In genomic region chr18:3872651-3873050, GRCh38 we compare ENCODE assay signal across 25 cellular contexts.
DNase-seq lines count a peak whose midpoint lies in the region; ATAC-seq, FAIRE-seq and TF ChIP-seq lines count a peak whose summit lies in the region.
"Had no signal": no experiment of that assay in that cellular context is flagged by ENCODE, and none has a peak within 500 bp of the region (broad histone marks: within the 10 kb centered on the region; RNA-seq: fewer than 3 reads in every experiment).

No MANE protein-coding gene starts in this region.

- no peaks in the 10 kb centered on the region for H3K79me2 ChIP-seq in H1 (ENCODE audit: control insufficient read depth in 1 of 2, insufficient read depth in 2 of 2, low read length in 2 of 2)

- H4K20me1 ChIP-seq in H1 (replicated peaks in 1 of 2; ENCODE audit: control insufficient read depth in 1 of 2, insufficient read depth in 2 of 2, low read length in 2 of 2), result no peaks in the 10 kb centered on the region

- in situ Hi-C loops in SK-MEL-5 (cut with HindIII; ENCODE audit: low pct_unique_long_range_greater_than_20kb, low sequenced_read_pairs), result no loop called here

- H2AFZ ChIP-seq in H1 (ENCODE audit: low read length), result no peak overlapping the region

- CTCF ChIA-PET in A549 (lab: Yijun Ruan, JAX), result no interaction called here
- CTCF ChIA-PET in H1 (lab: Charles Lee; ENCODE audit: partially characterized antibody), result no interaction called here

- no peak overlapping the region for H2BK120ac ChIP-seq in H1 (replicated peaks; ENCODE audit: low read depth, low read length)

- H3K4me3 Mint-ChIP-seq in HFFc6, result peak overlapping the region; percentile 85; the same call in 1 of the 2 replicates
- H3K4me3 Mint-ChIP-seq in type B pancreatic cell, result no peak overlapping the region
- H3K4me3 Mint-ChIP-seq: CD4-positive, CD25-positive, alpha-beta regulatory T cell; central memory CD8-positive, alpha-beta T cell; natural killer cell treated with Interleukin-12 subunit alpha and Interleukin-12 subunit beta and Interleukin-15 and Interleukin-18, amount 100 ng/mL, for 72 hours had no signal

- no peak overlapping the region for H3K18ac ChIP-seq in H1 (ENCODE audit: extremely low read depth, low read length)

- DNase-seq in A549 (ENCODE audit: low read depth in 1 of 2, low spot score in 1 of 2) (no peak), HFFc6 (no peak), SK-MEL-5 (ENCODE audit: low read depth, low spot score) (peak; percentile 56), H1 (ENCODE audit: low read depth in 1 of 2, low spot score in 2 of 2) (no peak), DMS 273 (lab: John Stamatoyannopoulos, UW; ENCODE audit: unreplicated experiment) (no peak), type B pancreatic cell (ENCODE audit: extremely low spot score, unreplicated experiment) (no peak), upper lobe of left lung (no peak), AG20443 (ENCODE audit: low spot score) (no peak)
- DNase-seq: activated CD4-positive, alpha-beta T cell treated with anti-CD3 and anti-CD28 coated beads, Interleukin-2, amount 50 U/mL, for 1 hour; activated gamma-delta T cell; amniotic stem cell; CD4-positive, CD25-positive, alpha-beta regulatory T cell; DMS153; effector memory CD4-positive, alpha-beta T cell; midbrain; NCI-H1930; SHP77; stimulated activated CD4-positive, alpha-beta T cell treated with anti-CD3 and anti-CD28 coated beads, Interleukin-15, amount 100 ng/mL, for 24 hours; substantia nigra had no signal

- H3K23ac ChIP-seq in H1 (ENCODE audit: insufficient read length), result no peak overlapping the region

- H4K5ac ChIP-seq in H1 (ENCODE audit: insufficient read length, low read depth, low read length), result no peak overlapping the region

- no peak for TF ChIP-seq RAD21 in A549 (conservative IDR thresholded peaks at IDR 0.05 in 1 of 2, IDR thresholded peaks at IDR 0.05 in 1 of 2)
- no peak for TF ChIP-seq RAD21 in H1 (IDR thresholded peaks at IDR 0.05 in 1 of 2, conservative IDR thresholded peaks at IDR 0.05 in 1 of 2; ENCODE audit: low read depth in 2 of 2, low read length in 2 of 2)

- no peaks in the 10 kb centered on the region for H3K79me1 ChIP-seq in H1 (ENCODE audit: low read depth, low read length)

- no peak overlapping the region for H2BK20ac ChIP-seq in H1 (ENCODE audit: low read length)

- H3K27ac Mint-ChIP-seq in HFFc6 (no peak overlapping the region), type B pancreatic cell (no peak overlapping the region)
- H3K27ac Mint-ChIP-seq: CD4-positive, CD25-positive, alpha-beta regulatory T cell; natural killer cell treated with Interleukin-12 subunit alpha and Interleukin-12 subunit beta and Interleukin-15 and Interleukin-18, amount 100 ng/mL, for 72 hours had no signal

- H4K8ac ChIP-seq in H1 (ENCODE audit: extremely low read depth, insufficient read depth, low read length), result no peak overlapping the region

- H3K36me3 ChIP-seq in H1 (ENCODE audit: control insufficient read depth in 2 of 4, insufficient read depth in 4 of 4, low read length in 3 of 4), result no peaks in the 10 kb centered on the region
- H3K36me3 ChIP-seq in upper lobe of left lung, result no peaks in the 10 kb centered on the region
- H3K36me3 ChIP-seq: HAP-1 had no signal

- H3K27me3 Mint-ChIP-seq in HFFc6 (ENCODE audit: insufficient read depth), result no peaks in the 10 kb centered on the region
- H3K27me3 Mint-ChIP-seq in type B pancreatic cell, result peaks cover 8% of the 10 kb centered on the region

- no peak for FAIRE-seq in A549 (lab: Jason Lieb, UNC)
- FAIRE-seq in H1 (lab: Jason Lieb, UNC), result peak; percentile 42
- FAIRE-seq: K562 had no signal

- no peaks in the 10 kb centered on the region for H3K9me3 ChIP-seq in A549
- H3K9me3 ChIP-seq in H1 (ENCODE audit: insufficient read depth in 2 of 2, low read depth in 1 of 2, low read length in 1 of 2), result no peaks in the 10 kb centered on the region
- no peaks in the 10 kb centered on the region for H3K9me3 ChIP-seq in upper lobe of left lung
- H3K9me3 ChIP-seq: HAP-1 had no signal

- WGBS in A549 (ENCODE audit: missing lambda C conversion rate), result 59% methylated on average over 2 of the region's 2 CpGs
- 74% methylated on average over 2 of the region's 2 CpGs; no CpG with 5 or more reads in 1 of the 2 experiments for WGBS in H1 (ENCODE audit: extremely low coverage in 1 of 2, insufficient coverage in 1 of 2, insufficient read length in 1 of 2, insufficient replicate concordance in 2 of 2, low coverage in 1 of 2, low lambda C conversion rate in 2 of 2, missing lambda C conversion rate in 1 of 2), 2 experiments
- 79 to 84% methylated on average over 2 of the region's 2 CpGs for WGBS in upper lobe of left lung, 2 donors

- no peak for ATAC-seq in A549
- ATAC-seq in upper lobe of left lung (ENCODE audit: low FRiP score in 2 of 2), result no peak
- ATAC-seq: K562; natural killer cell treated with Interleukin-12 subunit alpha and Interleukin-12 subunit beta and Interleukin-15 and Interleukin-18, amount 100 ng/mL, for 72 hours; sciatic nerve had no signal

- H3K4ac ChIP-seq in H1 (replicated peaks; ENCODE audit: insufficient read length, low read depth, low read length), result no peak overlapping the region

- TF ChIP-seq EP300 in A549 (IDR thresholded peaks at IDR 0.05), result no peak
- TF ChIP-seq EP300 in H1 (IDR thresholded peaks at IDR 0.05; ENCODE audit: borderline replicate concordance in 1 of 2, low read depth in 2 of 2, low read length in 2 of 2), result no peak
- no peak for TF ChIP-seq EP300 in upper lobe of left lung (IDR thresholded peaks at IDR 0.05)

- no peak overlapping the region for H4K91ac ChIP-seq in H1 (replicated peaks; ENCODE audit: insufficient read length, low read length)

- no peak overlapping the region for H3K9ac ChIP-seq in H1 (replicated peaks in 1 of 4; ENCODE audit: extremely low read depth in 1 of 4, low read depth in 3 of 4, low read length in 3 of 4)

- no peak overlapping the region for H3K56ac ChIP-seq in H1 (replicated peaks; ENCODE audit: insufficient read length, low read depth, low read length)

- peaks cover 17% of the 10 kb centered on the region; the same call in 2 of the 3 replicates for H3K4me1 ChIP-seq in A549
- H3K4me1 ChIP-seq in H1 (replicated peaks in 1 of 4; ENCODE audit: control insufficient read depth in 3 of 4, insufficient read depth in 4 of 4, low read length in 3 of 4), result peaks cover 0 to 4% (median 1%) of the 10 kb centered on the region in 4 experiments; a peak in 3 of 7 replicates
- peaks cover 4 to 6% (median 4%) of the 10 kb centered on the region in 4 donors for H3K4me1 ChIP-seq in upper lobe of left lung
- H3K4me1 ChIP-seq: HAP-1 had no signal

- no peak overlapping the region for H3K14ac ChIP-seq in H1 (ENCODE audit: insufficient read length)

- H2AK5ac ChIP-seq in H1 (ENCODE audit: low read depth, low read length), result no peak overlapping the region

- H3K23me2 ChIP-seq in H1 (ENCODE audit: low read depth, low read length), result no peaks in the 10 kb centered on the region

- H2BK15ac ChIP-seq in H1 (ENCODE audit: low read length), result no peak overlapping the region

- H3K27ac ChIP-seq in A549 (peak overlapping the region; percentile 23 to 39; a peak in 4 of 6 replicates), H1 (ENCODE audit: low read depth, low read length) (no peak overlapping the region), upper lobe of left lung (no peak overlapping the region)
- H3K27ac ChIP-seq: VCaP had no signal

- TF ChIP-seq POLR2A in A549 (IDR thresholded peaks at IDR 0.05; ENCODE audit: low read length), result no peak
- no peak for TF ChIP-seq POLR2A in H1 (IDR thresholded peaks at IDR 0.05; ENCODE audit: control extremely low read depth in 1 of 2, low read depth in 2 of 2, low read length in 2 of 2)
- no peak for TF ChIP-seq POLR2A in upper lobe of left lung (IDR thresholded peaks at IDR 0.05)

- TF ChIP-seq CTCF in A549 (IDR thresholded peaks at IDR 0.05) (no peak), HFFc6 (IDR thresholded peaks at IDR 0.05) (no peak), H1 (IDR thresholded peaks at IDR 0.05; ENCODE audit: control extremely low read depth in 1 of 3, insufficient read depth in 1 of 3, low read depth in 1 of 3, low read length in 3 of 3) (no peak), type B pancreatic cell (conservative IDR thresholded peaks at IDR 0.05) (no peak), upper lobe of left lung (IDR thresholded peaks at IDR 0.05) (no peak)

- no peak overlapping the region for H2BK5ac ChIP-seq in H1 (ENCODE audit: low read depth, low read length)

- H2BK12ac ChIP-seq in H1 (ENCODE audit: low read depth, low read length), result no peak overlapping the region

- H3K4me1 Mint-ChIP-seq in HFFc6 (ENCODE audit: low read depth) (peaks cover 31% of the 10 kb centered on the region), type B pancreatic cell (ENCODE audit: unreplicated experiment) (peaks cover 17% of the 10 kb centered on the region)
- H3K4me1 Mint-ChIP-seq: CD4-positive, CD25-positive, alpha-beta regulatory T cell; central memory CD8-positive, alpha-beta T cell had no signal

- H3K9me3 Mint-ChIP-seq in HFFc6 (no peaks in the 10 kb centered on the region), type B pancreatic cell (no peaks in the 10 kb centered on the region)
- H3K9me3 Mint-ChIP-seq: central memory CD8-positive, alpha-beta T cell; natural killer cell treated with Interleukin-12 subunit alpha and Interleukin-12 subunit beta and Interleukin-15 and Interleukin-18, amount 100 ng/mL, for 72 hours had no signal

- H3K4me2 ChIP-seq in A549 (0 out of 3 replicates have a peak overlapping the region, but pooled peaks have one; percentile 5), H1 (ENCODE audit: insufficient read depth in 1 of 2, low read depth in 2 of 2, low read length in 2 of 2) (no peak overlapping the region)

- H3K36me3 Mint-ChIP-seq in HFFc6 (ENCODE audit: low read depth), result no peaks in the 10 kb centered on the region
- no peaks in the 10 kb centered on the region for H3K36me3 Mint-ChIP-seq in type B pancreatic cell
- H3K36me3 Mint-ChIP-seq: CD4-positive, CD25-positive, alpha-beta regulatory T cell; natural killer cell treated with Interleukin-12 subunit alpha and Interleukin-12 subunit beta and Interleukin-15 and Interleukin-18, amount 100 ng/mL, for 72 hours had no signal

- H3K27me3 ChIP-seq in H1 (replicated peaks in 1 of 4; ENCODE audit: control insufficient read depth in 3 of 4, extremely low read depth in 1 of 4, insufficient read depth in 3 of 4, low read length in 3 of 4), result no peaks in the 10 kb centered on the region
- H3K27me3 ChIP-seq in upper lobe of left lung, result no peaks in the 10 kb centered on the region

- POLR2A ChIA-PET in A549 (lab: Yijun Ruan, JAX) (no interaction called here), H1 (lab: Charles Lee; ENCODE audit: partially characterized antibody) (no interaction called here)

- H3K4me3 ChIP-seq in A549 (no peak overlapping the region), H1 (ENCODE audit: extremely low read depth in 1 of 4, insufficient read depth in 2 of 4, low read depth in 3 of 4, low read length in 4 of 4) (no peak overlapping the region), upper lobe of left lung (no peak overlapping the region)
- H3K4me3 ChIP-seq: HAP-1, K562 had no signal

TF ChIP-seq in H1, 55 proteins besides CTCF, POLR2A, EP300 and RAD21 (continues in another document):
- no peak for TF ChIP-seq RFX5 (IDR thresholded peaks at IDR 0.05; ENCODE audit: borderline replicate concordance, low read depth, low read length)
- TF ChIP-seq CBX8 (IDR thresholded peaks at IDR 0.05; ENCODE audit: borderline replicate concordance, low read depth, low read length), result no peak
- TF ChIP-seq SP2 (IDR thresholded peaks at IDR 0.05; ENCODE audit: low read length), result no peak
- TF ChIP-seq ZNF274 (IDR thresholded peaks at IDR 0.05; ENCODE audit: borderline replicate concordance, extremely low read depth, low read length), result no peak

Comparison
In these comparisons a context has a peak if more than half of its experiments do, and no peak if none do; other contexts are left out.
1. H3K27ac ChIP-seq: peak in A549 (2 of 2); none in H1 (single experiment) and upper lobe of left lung (0 of 4).